ENCODE assay signal across 1 cellular context in genomic region chr19:3073159-3073563, GRCh38.
TF ChIP-seq lines count a peak whose summit lies in the region.

No MANE protein-coding gene starts in this region.

TF ChIP-seq in K562, 482 proteins besides CTCF, POLR2A, EP300 and RAD21 (continued from another document and continues in another):
- TF ChIP-seq CBX2 (IDR thresholded peaks at IDR 0.05; ENCODE audit: insufficient read depth, low read length, poor library complexity, severe bottlenecking) (no peak), PHF8 (IDR thresholded peaks at IDR 0.05; ENCODE audit: borderline replicate concordance, low read length) (peak; percentile 16; the same call in 1 of the 2 replicates), GABPA (tag; conservative IDR thresholded peaks at IDR 0.05; ENCODE audit: low read depth) (no peak), TAF9B (IDR thresholded peaks at IDR 0.05; ENCODE audit: partially characterized antibody) (no peak), ETV5 (CRISPR knock-in tag; IDR thresholded peaks at IDR 0.05; ENCODE audit: low read depth) (no peak), CREB3L1 (IDR thresholded peaks at IDR 0.05; ENCODE audit: borderline replicate concordance, low read depth) (no peak), CEBPZ (IDR thresholded peaks at IDR 0.05; ENCODE audit: borderline replicate concordance, low read depth, low read length) (no peak), THRB (CRISPR knock-in tag; conservative IDR thresholded peaks at IDR 0.05) (no peak), KLF16 (IDR thresholded peaks at IDR 0.05) (no peak), NCOA1 (IDR thresholded peaks at IDR 0.05; ENCODE audit: low read depth) (no peak), ILF3 (IDR thresholded peaks at IDR 0.05; ENCODE audit: borderline replicate concordance) (no peak), CTBP1 (IDR thresholded peaks at IDR 0.05; ENCODE audit: borderline replicate concordance) (no peak), ZEB2 (IDR thresholded peaks at IDR 0.05) (no peak), E4F1 (CRISPR knock-in tag; IDR thresholded peaks at IDR 0.05; ENCODE audit: borderline replicate concordance) (no peak), FOS (IDR thresholded peaks at IDR 0.05; ENCODE audit: extremely low read depth, insufficient read length) (peak; percentile 62), HINFP (tag; conservative IDR thresholded peaks at IDR 0.05; ENCODE audit: low read depth) (no peak), CCAR2 (IDR thresholded peaks at IDR 0.05; ENCODE audit: low read depth, low read length) (no peak), ZNF778 (CRISPR knock-in tag; IDR thresholded peaks at IDR 0.05) (no peak), DLX4 (CRISPR knock-in tag; IDR thresholded peaks at IDR 0.05) (no peak), ZNF431 (CRISPR knock-in tag; IDR thresholded peaks at IDR 0.05) (no peak), PML (IDR thresholded peaks at IDR 0.05; ENCODE audit: low read length) (no peak), CREB1 (IDR thresholded peaks at IDR 0.05) (no peak), CREB1 (CRISPR knock-in tag; IDR thresholded peaks at IDR 0.05) (no peak), MLLT1 (IDR thresholded peaks at IDR 0.05) (no peak), FOXM1 (IDR thresholded peaks at IDR 0.05; ENCODE audit: low read depth) (no peak), FOXM1 (CRISPR knock-in tag; IDR thresholded peaks at IDR 0.05; ENCODE audit: low read depth) (no peak), ELF2 (CRISPR knock-in tag; IDR thresholded peaks at IDR 0.05) (no peak), JUND (IDR thresholded peaks at IDR 0.05; ENCODE audit: borderline replicate concordance, low read depth, low read length) (0 out of 2 replicates have a peak, but pooled peaks have one; percentile 14), JUND (tag; IDR thresholded peaks at IDR 0.05; ENCODE audit: borderline replicate concordance, low read depth, low read length) (0 out of 3 replicates have a peak, but pooled peaks have one; percentile 12), CHD1 (IDR thresholded peaks at IDR 0.05; ENCODE audit: low read length) (no peak), CEBPG (CRISPR knock-in tag; IDR thresholded peaks at IDR 0.05) (no peak), CEBPG (tag; conservative IDR thresholded peaks at IDR 0.05 in 1 of 2, IDR thresholded peaks at IDR 0.05 in 1 of 2) (peak in 1 of 2 experiments; percentile 80; a peak in 2 of 4 replicates), ZC3H8 (IDR thresholded peaks at IDR 0.05) (no peak), BHLHE40 (IDR thresholded peaks at IDR 0.05; ENCODE audit: low read length) (0 out of 2 replicates have a peak, but pooled peaks have one; percentile 6), TSC22D4 (tag; IDR thresholded peaks at IDR 0.05) (no peak), NCOA6 (IDR thresholded peaks at IDR 0.05) (no peak), WHSC1 (IDR thresholded peaks at IDR 0.05; ENCODE audit: low read length) (no peak), SREBF1 (IDR thresholded peaks at IDR 0.05; ENCODE audit: borderline replicate concordance, low read depth, low read length) (0 out of 2 replicates have a peak, but pooled peaks have one; percentile 38), ZNF785 (CRISPR knock-in tag; IDR thresholded peaks at IDR 0.05) (no peak), BDP1 (IDR thresholded peaks at IDR 0.05; ENCODE audit: insufficient read depth, insufficient read length) (no peak), FOXJ2 (tag; IDR thresholded peaks at IDR 0.05) (peak; percentile 98), ZFP30 (CRISPR knock-in tag; IDR thresholded peaks at IDR 0.05; ENCODE audit: borderline replicate concordance) (no peak), ZFP1 (CRISPR knock-in tag; IDR thresholded peaks at IDR 0.05) (no peak), ZBED1 (IDR thresholded peaks at IDR 0.05) (no peak), CHD4 (IDR thresholded peaks at IDR 0.05; ENCODE audit: insufficient read depth, insufficient replicate concordance, low read depth, low read length, poor library complexity, severe bottlenecking) (peak; percentile 53), PCBP1 (IDR thresholded peaks at IDR 0.05; ENCODE audit: low read depth, low read length, poor library complexity, severe bottlenecking) (no peak), ZFPM2 (CRISPR knock-in tag; IDR thresholded peaks at IDR 0.05) (no peak), NR2C2 (CRISPR knock-in tag; IDR thresholded peaks at IDR 0.05) (no peak), NR2C2 (tag; IDR thresholded peaks at IDR 0.05) (no peak)
- TF ChIP-seq, protein P1, sequence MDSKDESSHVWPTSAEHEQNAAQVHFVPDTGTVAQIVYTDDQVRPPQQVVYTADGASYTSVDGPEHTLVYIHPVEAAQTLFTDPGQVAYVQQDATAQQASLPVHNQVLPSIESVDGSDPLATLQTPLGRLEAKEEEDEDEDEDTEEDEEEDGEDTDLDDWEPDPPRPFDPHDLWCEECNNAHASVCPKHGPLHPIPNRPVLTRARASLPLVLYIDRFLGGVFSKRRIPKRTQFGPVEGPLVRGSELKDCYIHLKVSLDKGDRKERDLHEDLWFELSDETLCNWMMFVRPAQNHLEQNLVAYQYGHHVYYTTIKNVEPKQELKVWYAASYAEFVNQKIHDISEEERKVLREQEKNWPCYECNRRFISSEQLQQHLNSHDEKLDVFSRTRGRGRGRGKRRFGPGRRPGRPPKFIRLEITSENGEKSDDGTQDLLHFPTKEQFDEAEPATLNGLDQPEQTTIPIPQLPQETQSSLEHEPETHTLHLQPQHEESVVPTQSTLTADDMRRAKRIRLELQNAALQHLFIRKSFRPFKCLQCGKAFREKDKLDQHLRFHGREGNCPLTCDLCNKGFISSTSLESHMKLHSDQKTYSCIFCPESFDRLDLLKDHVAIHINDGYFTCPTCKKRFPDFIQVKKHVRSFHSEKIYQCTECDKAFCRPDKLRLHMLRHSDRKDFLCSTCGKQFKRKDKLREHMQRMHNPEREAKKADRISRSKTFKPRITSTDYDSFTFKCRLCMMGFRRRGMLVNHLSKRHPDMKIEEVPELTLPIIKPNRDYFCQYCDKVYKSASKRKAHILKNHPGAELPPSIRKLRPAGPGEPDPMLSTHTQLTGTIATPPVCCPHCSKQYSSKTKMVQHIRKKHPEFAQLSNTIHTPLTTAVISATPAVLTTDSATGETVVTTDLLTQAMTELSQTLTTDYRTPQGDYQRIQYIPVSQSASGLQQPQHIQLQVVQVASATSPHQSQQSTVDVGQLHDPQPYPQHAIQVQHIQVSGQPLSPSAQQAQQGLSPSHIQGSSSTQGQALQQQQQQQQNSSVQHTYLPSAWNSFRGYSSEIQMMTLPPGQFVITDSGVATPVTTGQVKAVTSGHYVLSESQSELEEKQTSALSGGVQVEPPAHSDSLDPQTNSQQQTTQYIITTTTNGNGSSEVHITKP (IDR thresholded peaks at IDR 0.05; ENCODE audit: partially characterized antibody), result no peak
- TF ChIP-seq, protein P2, sequence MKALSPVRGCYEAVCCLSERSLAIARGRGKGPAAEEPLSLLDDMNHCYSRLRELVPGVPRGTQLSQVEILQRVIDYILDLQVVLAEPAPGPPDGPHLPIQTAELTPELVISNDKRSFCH (CRISPR knock-in tag; IDR thresholded peaks at IDR 0.05), result no peak
- TF ChIP-seq, protein P2 (tag; IDR thresholded peaks at IDR 0.05), result no peak
- TF ChIP-seq, protein P3, sequence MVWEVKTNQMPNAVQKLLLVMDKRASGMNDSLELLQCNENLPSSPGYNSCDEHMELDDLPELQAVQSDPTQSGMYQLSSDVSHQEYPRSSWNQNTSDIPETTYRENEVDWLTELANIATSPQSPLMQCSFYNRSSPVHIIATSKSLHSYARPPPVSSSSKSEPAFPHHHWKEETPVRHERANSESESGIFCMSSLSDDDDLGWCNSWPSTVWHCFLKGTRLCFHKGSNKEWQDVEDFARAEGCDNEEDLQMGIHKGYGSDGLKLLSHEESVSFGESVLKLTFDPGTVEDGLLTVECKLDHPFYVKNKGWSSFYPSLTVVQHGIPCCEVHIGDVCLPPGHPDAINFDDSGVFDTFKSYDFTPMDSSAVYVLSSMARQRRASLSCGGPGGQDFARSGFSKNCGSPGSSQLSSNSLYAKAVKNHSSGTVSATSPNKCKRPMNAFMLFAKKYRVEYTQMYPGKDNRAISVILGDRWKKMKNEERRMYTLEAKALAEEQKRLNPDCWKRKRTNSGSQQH (CRISPR knock-in tag; IDR thresholded peaks at IDR 0.05), result no peak
